8 cellular contexts compared by ENCODE assay signal in genomic region chr7:151876112-151876898, GRCh38. TPM values are rescaled to one million over a fixed set of nuclear protein-coding genes. Genes with fewer than 3 reads are reported as not detected.
DNase-seq lines count a peak whose midpoint lies in the region; ATAC-seq and TF ChIP-seq lines count a peak whose summit lies in the region.

No MANE protein-coding gene starts in this region.

- H3K27me3 ChIP-seq in HUES48 (ENCODE audit: control insufficient read depth, insufficient read depth, low read length): peaks cover 41% of the 10 kb centered on the region
- peaks cover 16% of the 10 kb centered on the region for H3K27me3 ChIP-seq in hepatocyte
- H3K27me3 ChIP-seq in vagina: no peaks in the 10 kb centered on the region

- H3K4me3 ChIP-seq in HUES48 (ENCODE audit: low read depth, low read length): peak overlapping the region; percentile 84
- H3K4me3 ChIP-seq in hepatocyte: peak overlapping the region; percentile 89
- peak overlapping the region; percentile 63 for H3K4me3 ChIP-seq in retinal pigment epithelial cell (ENCODE audit: low read length)
- H3K4me3 ChIP-seq in vagina: peak overlapping the region; percentile 93 to 99

- H3K9ac ChIP-seq in HUES48 (ENCODE audit: low read depth, low read length): no peak overlapping the region

- peak overlapping the region; percentile 98 for H3K4me2 ChIP-seq in hepatocyte

- H3K79me2 ChIP-seq in hepatocyte: no peaks in the 10 kb centered on the region

- no peaks in the 10 kb centered on the region for H4K20me1 ChIP-seq in hepatocyte (ENCODE audit: insufficient read depth, poor library complexity, severe bottlenecking)

- DNase-seq in EL (peak; percentile 23), SW480 (ENCODE audit: low spot score) (peak; percentile 51), hepatocyte (ENCODE audit: low spot score) (peak; percentile 56), retinal pigment epithelial cell (ENCODE audit: low read depth) (no peak), vagina (ENCODE audit: extremely low spot score in 2 of 2) (no peak)

- ATAC-seq in HG03095 (IDR thresholded peaks at IDR 0.05; ENCODE audit: unreplicated experiment): no peak

- H3K36me3 ChIP-seq in HUES48 (ENCODE audit: control insufficient read depth, insufficient read depth, low read length) (no peaks in the 10 kb centered on the region), hepatocyte (replicated peaks; ENCODE audit: insufficient read depth, low read depth) (no peaks in the 10 kb centered on the region), vagina (no peaks in the 10 kb centered on the region)

- TF ChIP-seq CTCF in hepatocyte (IDR thresholded peaks at IDR 0.05; ENCODE audit: poor library complexity) (no peak), retinal pigment epithelial cell (conservative IDR thresholded peaks at IDR 0.05; ENCODE audit: low read depth, low read length) (no peak), vagina (IDR thresholded peaks at IDR 0.05) (no peak)

- H3K9me2 ChIP-seq in hepatocyte (replicated peaks; ENCODE audit: insufficient read depth): no peaks in the 10 kb centered on the region

- H3K9me3 ChIP-seq in HUES48 (ENCODE audit: control insufficient read depth, insufficient read depth, low read length) (no peaks in the 10 kb centered on the region), hepatocyte (ENCODE audit: low read depth) (no peaks in the 10 kb centered on the region), vagina (no peaks in the 10 kb centered on the region)

- peak in 1 of 2 donors; percentile 17 for TF ChIP-seq POLR2A in vagina (IDR thresholded peaks at IDR 0.05)

- no peak overlapping the region for H3K27ac ChIP-seq in HUES48 (ENCODE audit: low read depth, low read length)
- peak overlapping the region; percentile 17 for H3K27ac ChIP-seq in adipose tissue (ENCODE audit: low read depth, low read length)
- peak overlapping the region; percentile 98 for H3K27ac ChIP-seq in hepatocyte
- H3K27ac ChIP-seq in vagina: peak overlapping the region; percentile 95

- H2AFZ ChIP-seq in hepatocyte: peak overlapping the region; percentile 65

- intact Hi-C loops in vagina (cut with DNase I): no loop called here

- WGBS in adipose tissue, 3 donors: 0% methylated on average over 57 to 84 of the region's 84 CpGs
- WGBS in hepatocyte (ENCODE audit: low lambda C conversion rate, missing lambda C conversion rate): under 1% methylated on average over 58 of the region's 84 CpGs

- H3K4me1 ChIP-seq in HUES48 (ENCODE audit: control insufficient read depth, insufficient read depth, low read length) (peaks cover 5% of the 10 kb centered on the region; the same call in 1 of the 2 replicates), hepatocyte (ENCODE audit: insufficient read depth) (peaks cover 6% of the 10 kb centered on the region), vagina (peaks cover 25% of the 10 kb centered on the region)

RNA-seq across cellular contexts. Expression of gene PRKAG2, which starts 0.6 kb away (rescaled TPM):
- polyA plus RNA-seq in adipose tissue (10 to 100 TPM in 2 of 3 donors, 1 to 10 TPM in 1; 8.1 to 23.1 (median 22.2) TPM), hepatocyte (21.8 and 23.4 TPM in 2 replicates)
- total RNA-seq in hepatocyte (14.0 and 17.8 TPM in 2 replicates), vagina (25.0 TPM)

Comparison
In these comparisons a context has a peak if more than half of its experiments do, and no peak if none do; other contexts are left out.
1. DNase-seq: peak in EL (single experiment), SW480 (single experiment) and hepatocyte (single experiment); none in retinal pigment epithelial cell (single experiment) and vagina (0 of 2).
2. Peak in every context shown above with its lines, with median percentiles within 50 percentile points of each other: H3K4me3 ChIP-seq.